In the genomic region with DNA sequence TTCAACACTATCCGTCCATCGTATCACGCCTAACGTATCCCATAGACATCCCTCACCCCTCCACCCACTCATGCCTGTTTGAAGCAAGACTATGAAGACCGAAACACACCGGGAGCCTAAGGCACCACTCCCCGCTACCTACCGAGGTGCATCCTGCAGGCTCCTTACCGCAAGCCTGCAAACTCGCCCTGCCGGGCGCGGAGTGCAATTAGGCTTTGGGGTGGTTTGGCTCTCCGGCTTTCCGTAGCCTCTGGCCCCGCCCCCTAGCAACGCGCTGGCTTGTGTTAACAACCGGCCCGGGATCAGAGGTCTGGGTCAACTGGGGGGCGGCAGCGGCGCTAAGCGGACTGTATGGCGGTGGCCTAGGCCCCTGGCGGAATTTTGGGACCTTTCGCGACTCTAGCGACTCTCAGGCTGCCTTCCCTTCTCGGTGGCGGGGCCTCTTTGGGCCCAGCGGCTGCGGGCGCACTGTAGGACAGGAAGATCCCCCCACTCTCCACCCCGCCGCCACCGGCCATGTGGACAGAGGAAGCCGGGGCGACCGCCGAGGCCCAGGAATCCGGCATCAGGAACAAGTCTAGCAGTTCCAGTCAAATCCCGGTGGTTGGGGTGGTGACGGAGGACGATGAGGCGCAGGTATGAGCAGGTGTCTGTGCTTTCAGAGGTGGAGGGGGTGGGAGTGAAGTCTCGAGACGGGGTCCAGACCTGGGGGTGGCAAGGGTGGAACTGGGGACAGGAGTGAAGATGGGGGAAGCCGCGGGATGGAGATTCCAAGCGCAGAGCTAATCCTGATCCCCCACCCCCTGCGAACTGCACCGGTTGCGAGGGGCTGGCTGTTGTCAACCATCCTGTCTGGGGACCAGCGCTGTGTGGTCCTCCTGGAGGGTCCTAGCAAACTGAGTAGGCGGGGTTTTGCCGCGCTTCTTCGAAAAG, we compare ENCODE assay signal across 8 cellular contexts. TPM values are rescaled to one million over a fixed set of nuclear protein-coding genes. Genes with fewer than 3 reads are reported as not detected.
A peak's percentile ranks its signal among the peaks of the same experiment; 100 is the strongest.
DNase-seq lines count a peak whose midpoint lies in the region; ATAC-seq and TF ChIP-seq lines count a peak whose summit lies in the region.

A gene with protein sequence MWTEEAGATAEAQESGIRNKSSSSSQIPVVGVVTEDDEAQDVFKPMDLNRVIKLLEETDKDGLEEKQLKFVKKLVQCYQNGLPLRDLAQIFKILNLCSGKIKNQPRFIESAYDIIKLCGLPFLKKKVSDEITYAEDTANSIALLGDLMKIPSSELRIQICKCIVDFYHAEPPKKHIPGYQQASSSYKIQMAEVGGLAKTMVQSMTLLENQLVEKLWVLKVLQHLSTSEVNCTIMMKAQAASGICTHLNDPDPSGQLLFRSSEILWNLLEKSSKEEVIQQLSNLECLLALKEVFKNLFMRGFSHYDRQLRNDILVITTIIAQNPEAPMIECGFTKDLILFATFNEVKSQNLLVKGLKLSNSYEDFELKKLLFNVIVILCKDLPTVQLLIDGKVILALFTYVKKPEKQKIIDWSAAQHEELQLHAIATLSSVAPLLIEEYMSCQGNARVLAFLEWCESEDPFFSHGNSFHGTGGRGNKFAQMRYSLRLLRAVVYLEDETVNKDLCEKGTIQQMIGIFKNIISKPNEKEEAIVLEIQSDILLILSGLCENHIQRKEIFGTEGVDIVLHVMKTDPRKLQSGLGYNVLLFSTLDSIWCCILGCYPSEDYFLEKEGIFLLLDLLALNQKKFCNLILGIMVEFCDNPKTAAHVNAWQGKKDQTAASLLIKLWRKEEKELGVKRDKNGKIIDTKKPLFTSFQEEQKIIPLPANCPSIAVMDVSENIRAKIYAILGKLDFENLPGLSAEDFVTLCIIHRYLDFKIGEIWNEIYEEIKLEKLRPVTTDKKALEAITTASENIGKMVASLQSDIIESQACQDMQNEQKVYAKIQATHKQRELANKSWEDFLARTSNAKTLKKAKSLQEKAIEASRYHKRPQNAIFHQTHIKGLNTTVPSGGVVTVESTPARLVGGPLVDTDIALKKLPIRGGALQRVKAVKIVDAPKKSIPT (plus strand): TSS at position 266 of the 933 bp plus-strand sequence. CDS start 251 bp downstream, at position 517.

- intact Hi-C loops in activated CD4-positive, alpha-beta memory T cell treated with anti-CD3 and anti-CD28 coated beads for 36 hours (cut with micrococcal nuclease), result loop anchor here (1.0 to 5.0 kb wide), 5 partner anchors 68 to 182 kb away; a partner anchor contains a TSS
- intact Hi-C loops in lower lobe of right lung (cut with DNase I), result no loop called here

- peaks cover 15% of the 10 kb centered on the region for H3K4me1 ChIP-seq in lower lobe of right lung

- peak within 1 kb of the TSS; percentile 93 for H3K4me3 ChIP-seq in lower lobe of right lung

- no peaks in the 10 kb centered on the region for H3K9me3 Mint-ChIP-seq in activated CD4-positive, alpha-beta memory T cell treated with anti-CD3 and anti-CD28 coated beads for 36 hours

- H3K27me3 ChIP-seq in lower lobe of right lung (ENCODE audit: low read depth), result no peaks in the 10 kb centered on the region

- CTCF ChIA-PET in activated CD4-positive, alpha-beta memory T cell treated with anti-CD3 and anti-CD28 coated beads for 36 hours (lab: Charles Lee), result interaction anchor here (1.2 to 2.6 kb wide), 3 partner anchors 92 to 183 kb away, joined by 3 to 14 read pairs (median 4); a partner anchor contains a TSS

- H3K4me3 Mint-ChIP-seq in activated CD4-positive, alpha-beta memory T cell treated with anti-CD3 and anti-CD28 coated beads for 36 hours, result peak within 1 kb of the TSS; percentile 83

- POLR2A ChIA-PET in activated CD4-positive, alpha-beta memory T cell treated with anti-CD3 and anti-CD28 coated beads for 36 hours (lab: Charles Lee), result no interaction called here

- no peaks in the 10 kb centered on the region for H3K36me3 ChIP-seq in lower lobe of right lung

- ATAC-seq in HG03439 (IDR thresholded peaks at IDR 0.05; ENCODE audit: unreplicated experiment), result peak; percentile 91
- ATAC-seq in lower lobe of right lung, result peak; percentile 98 to 99

- H3K36me3 Mint-ChIP-seq in activated CD4-positive, alpha-beta memory T cell treated with anti-CD3 and anti-CD28 coated beads for 36 hours, result no peaks in the 10 kb centered on the region

- H3K27ac ChIP-seq in C4-2B (peak within 1 kb of the TSS; percentile 78), lower lobe of right lung (peak within 1 kb of the TSS; percentile 76)

- DNase-seq in GM19240 (ENCODE audit: insufficient read length, low spot score) (peak; percentile 41), NCI-H69 (lab: John Stamatoyannopoulos, UW) (peak; percentile 90), ecto neural progenitor cell (ENCODE audit: low spot score) (peak; percentile 97), lower lobe of right lung (peak; percentile 94)
- DNase-seq in activated CD4-positive, alpha-beta memory T cell treated with anti-CD3 and anti-CD28 coated beads for 36 hours, result peak; percentile 90
- peak; percentile 77 to 85 for DNase-seq in stimulated activated CD4-positive, alpha-beta T cell treated with anti-CD3 and anti-CD28 coated beads, Interleukin-4, amount 100 ng/mL, for 4 hours

- H3K27me3 Mint-ChIP-seq in activated CD4-positive, alpha-beta memory T cell treated with anti-CD3 and anti-CD28 coated beads for 36 hours, result peaks cover 23% of the 10 kb centered on the region

- peak within 1 kb of the TSS; percentile 13 for H3K27ac Mint-ChIP-seq in activated CD4-positive, alpha-beta memory T cell treated with anti-CD3 and anti-CD28 coated beads for 36 hours

- no peaks in the 10 kb centered on the region for H3K9me3 ChIP-seq in lower lobe of right lung

- TF ChIP-seq CTCF in C4-2B (conservative IDR thresholded peaks at IDR 0.05), result peak; percentile 30
- peak; percentile 15 for TF ChIP-seq CTCF in lower lobe of right lung (IDR thresholded peaks at IDR 0.05)

- peaks cover 18% of the 10 kb centered on the region for H3K4me1 Mint-ChIP-seq in activated CD4-positive, alpha-beta memory T cell treated with anti-CD3 and anti-CD28 coated beads for 36 hours (ENCODE audit: low read depth)

RNA-seq across cellular contexts. Expression of the gene that starts here (rescaled TPM):
- under 1 TPM in 1 of 2 experiments, not detected in 1; 0.48 TPM for total RNA-seq in activated CD4-positive, alpha-beta memory T cell treated with anti-CD3 and anti-CD28 coated beads for 36 hours
- 8.4 TPM for total RNA-seq in lower lobe of right lung

Comparison
In these comparisons a context has a peak if more than half of its experiments do, and no peak if none do; other contexts are left out.
1. Peak in every context shown above with its lines: DNase-seq, ATAC-seq, H3K4me3 ChIP-seq and H3K27ac ChIP-seq.
2. Peak in DNase-seq in activated CD4-positive, alpha-beta memory T cell treated with anti-CD3 and anti-CD28 coated beads for 36 hours; RNA of the gene not detected or under 1 TPM.
3. DNase-seq: peak in every context shown above with its lines; median percentile 97 in ecto neural progenitor cell; 94 in lower lobe of right lung; 90 in NCI-H69; 90 in activated CD4-positive, alpha-beta memory T cell treated with anti-CD3 and anti-CD28 coated beads for 36 hours; 81 in stimulated activated CD4-positive, alpha-beta T cell treated with anti-CD3 and anti-CD28 coated beads, Interleukin-4, amount 100 ng/mL, for 4 hours; 41 in GM19240.